Comparison of ENCODE assay signal across 8 cellular contexts in genomic region chr6:37314803-37315515, GRCh38. TPM values are rescaled to one million over a fixed set of nuclear protein-coding genes. Genes with fewer than 3 reads are reported as not detected.
A peak's percentile ranks its signal among the peaks of the same experiment; 100 is the strongest.
DNase-seq lines count a peak whose midpoint lies in the region; ATAC-seq, FAIRE-seq and TF ChIP-seq lines count a peak whose summit lies in the region.

No MANE protein-coding gene starts in this region.

- H4K20me1 ChIP-seq in HepG2 (ENCODE audit: insufficient read depth, low read length) = no peaks in the 10 kb centered on the region

- H2AFZ ChIP-seq in HepG2 (ENCODE audit: low read length) = no peak overlapping the region

- ATAC-seq in HG02678 (IDR thresholded peaks at IDR 0.05; ENCODE audit: unreplicated experiment) = peak; percentile 49
- ATAC-seq in Panc1 = 0 out of 2 replicates have a peak, but pooled peaks have one; percentile 74
- ATAC-seq in HepG2 = peak; percentile 91

- no peak for TF ChIP-seq EP300 in HepG2 (IDR thresholded peaks at IDR 0.05; ENCODE audit: low read depth in 2 of 2, low read length in 2 of 2)
- TF ChIP-seq EP300 in HepG2 (CRISPR knock-in tag; IDR thresholded peaks at IDR 0.05; ENCODE audit: borderline replicate concordance) = no peak

- H3K4me2 ChIP-seq in HepG2 (ENCODE audit: low read depth, low read length) = no peak overlapping the region

- H3K79me2 ChIP-seq in HepG2 (ENCODE audit: insufficient read depth, low read length) = no peaks in the 10 kb centered on the region

- BruUV-seq in Panc1 (replicated peaks; lab: Mats Ljungman, UMichigan) = no TSS peak
- no TSS peak for BruUV-seq in HepG2 (replicated peaks; lab: Mats Ljungman, UMichigan)

- CTCF ChIA-PET in Panc1 (lab: Charles Lee) = no interaction called here
- CTCF ChIA-PET in HepG2 (lab: Yijun Ruan, JAX; ENCODE audit: low intra/inter-chr PET ratio, low total read pairs) = interaction anchor here (1.0 to 1.6 kb wide), 2 partner anchors 11 to 296 kb away, joined by 3 to 7 read pairs; no protein-coding TSS in a partner anchor

- H3K27ac ChIP-seq in Panc1 (ENCODE audit: low read length) (no peak overlapping the region), HepG2 (ENCODE audit: extremely low read length, insufficient read depth, low read length) (no peak overlapping the region)

- H3K9me3 ChIP-seq in Panc1 (ENCODE audit: control insufficient read depth, insufficient read depth, low read depth, low read length) = no peaks in the 10 kb centered on the region
- H3K9me3 ChIP-seq in HepG2 (ENCODE audit: low read length) = no peaks in the 10 kb centered on the region

- H3K4me3 ChIP-seq in Panc1 (ENCODE audit: low read depth in 2 of 2, low read length in 2 of 2) (no peak overlapping the region), astrocyte of the spinal cord (ENCODE audit: low read depth, low read length) (no peak overlapping the region), HepG2 (replicated peaks in 1 of 3; ENCODE audit: insufficient read depth in 1 of 3, low read depth in 2 of 3, low read length in 3 of 3) (no peak overlapping the region)

- in situ Hi-C loops in Panc1 (cut with HindIII; ENCODE audit: low pct_unique_long_range_greater_than_20kb, low sequenced_read_pairs) = no loop called here
- in situ Hi-C loops in astrocyte of the spinal cord (cut with HindIII; ENCODE audit: low sequenced_read_pairs) = no loop called here
- in situ Hi-C loops in HepG2 (cut with HindIII; ENCODE audit: extremely low pct_ligation_motif_present, low pct_unique_long_range_greater_than_20kb) = no loop called here

- DNase-seq in CD1c-positive myeloid dendritic cell (ENCODE audit: extremely low spot score) (peak; percentile 11), Panc1 (ENCODE audit: low read depth, low spot score) (no peak), astrocyte of the spinal cord (ENCODE audit: low read depth, low spot score) (peak; percentile 27), HepG2 (ENCODE audit: low spot score) (peak; percentile 48), urothelium cell line (ENCODE audit: low spot score) (peak; percentile 51), putamen (ENCODE audit: low spot score) (no peak), mesenteric fat pad (ENCODE audit: low spot score) (no peak)

- TF ChIP-seq CTCF in Panc1 (IDR thresholded peaks at IDR 0.05) = peak; percentile 79
- TF ChIP-seq CTCF in astrocyte of the spinal cord (IDR thresholded peaks at IDR 0.05; ENCODE audit: low read depth, low read length) = peak; percentile 75
- peak; percentile 76 for TF ChIP-seq CTCF in HepG2 (CRISPR knock-in tag; IDR thresholded peaks at IDR 0.05)

- peak; percentile 74 for FAIRE-seq in HepG2 (lab: Jason Lieb, UNC)
- no peak for FAIRE-seq in urothelium cell line (lab: Jason Lieb, UNC)

- H3K36me3 ChIP-seq in Panc1 (ENCODE audit: control insufficient read depth, insufficient read depth, low read length) = 0 out of 2 replicates have a peak, but pooled peaks cover 3% of the 10 kb centered on the region
- peaks cover 32 to 74% of the 10 kb centered on the region in 2 experiments for H3K36me3 ChIP-seq in HepG2 (replicated peaks in 1 of 2; ENCODE audit: control insufficient read depth in 1 of 2, insufficient read depth in 2 of 2, low read length in 2 of 2)

- 82% methylated on average over 11 of the region's 11 CpGs for WGBS in HepG2 (ENCODE audit: low lambda C conversion rate)

- POLR2A ChIA-PET in Panc1 (lab: Charles Lee) = interaction anchor here (0.6 kb wide), 1 partner anchor 185 kb away, joined by 7 read pairs; no protein-coding TSS in a partner anchor
- POLR2A ChIA-PET in HepG2 (lab: Yijun Ruan, JAX) = no interaction called here

- 0 out of 2 replicates have a peak, but pooled peaks have one; percentile 30 for TF ChIP-seq RAD21 in HepG2 (CRISPR knock-in tag; IDR thresholded peaks at IDR 0.05)

- TF ChIP-seq POLR2A in HepG2 (IDR thresholded peaks at IDR 0.05; ENCODE audit: insufficient read depth in 1 of 2, low read depth in 2 of 2, low read length in 2 of 2) = no peak

- H3K9ac ChIP-seq in HepG2 (ENCODE audit: insufficient read depth, low read depth, low read length) = no peak overlapping the region

- no peaks in the 10 kb centered on the region for H3K27me3 ChIP-seq in Panc1 (ENCODE audit: control insufficient read depth, insufficient read depth, low read length)
- H3K27me3 ChIP-seq in HepG2 (ENCODE audit: control insufficient read depth in 1 of 2, insufficient read depth in 2 of 2, low read length in 2 of 2) = no peaks in the 10 kb centered on the region

- no peaks in the 10 kb centered on the region for H3K4me1 ChIP-seq in Panc1 (ENCODE audit: control insufficient read depth, insufficient read depth, low read length)
- no peaks in the 10 kb centered on the region for H3K4me1 ChIP-seq in HepG2 (ENCODE audit: insufficient read depth, low read length)

- intact Hi-C loops in Panc1 (cut with micrococcal nuclease; ENCODE audit: unreplicated experiment) (no loop called here), HepG2 (cut with micrococcal nuclease; ENCODE audit: unreplicated experiment) (loop anchor here (2.0 kb wide), 1 partner anchor 56 kb away; the partner anchor contains the start of gene TMEM217)

RNA-seq across cellular contexts. Expression of gene RNF8, which starts 38.8 kb away (rescaled TPM):
- total RNA-seq in Panc1 (2021; ENCODE audit: unreplicated experiment) (21.1 TPM), HepG2 (2016; rRNA removed; fragmentation: Illumina TruSeq; extraction: Trizol) (47.6 and 65.7 TPM in 2 replicates), mesenteric fat pad (11.3 TPM)
- 14.9 TPM for polyA plus RNA-seq in Panc1 (2012; ENCODE audit: insufficient read length)
- 16.8 and 18.5 TPM in 2 replicates for total RNA-seq in HepG2 (2016; cell fraction: cytosol; rRNA removed; fragmentation: Illumina TruSeq; extraction: Trizol; ENCODE audit: low read depth)
- 50.2 and 62.5 TPM in 2 replicates for total RNA-seq in HepG2 (2016; cell fraction: insoluble cytoplasmic fraction; rRNA removed; fragmentation: Illumina TruSeq; extraction: Trizol)
- 49.0 and 52.6 TPM in 2 replicates for total RNA-seq in HepG2 (2016; cell fraction: membrane; rRNA removed; fragmentation: Illumina TruSeq; extraction: Trizol)
- 23.5 and 26.1 TPM in 2 replicates for total RNA-seq in HepG2 (2016; cell fraction: nucleus; rRNA removed; fragmentation: Illumina TruSeq; extraction: Trizol)
- 18.1 and 21.8 TPM in 2 replicates for polyA plus RNA-seq in HepG2 (2011; rRNA removed)
- 14.6 and 17.3 TPM in 2 replicates for polyA plus RNA-seq in HepG2 (2011; cell fraction: cytosol; rRNA removed)
- polyA plus RNA-seq in HepG2 (2011; cell fraction: nucleus; rRNA removed) = 9.4 and 14.3 TPM in 2 replicates
- polyA plus RNA-seq in HepG2 (2012) = 24.3 and 28.0 TPM in 2 replicates
- 17.6 and 20.1 TPM in 2 replicates for polyA plus RNA-seq in HepG2 (2016; cell fraction: cytosol; fragmentation: Illumina TruSeq; extraction: Trizol; ENCODE audit: low read depth)
- polyA plus RNA-seq in HepG2 (2016; cell fraction: insoluble cytoplasmic fraction; fragmentation: Illumina TruSeq; extraction: Trizol; ENCODE audit: low read depth) = 63.7 and 63.8 TPM in 2 replicates
- polyA plus RNA-seq in HepG2 (2016; cell fraction: membrane; fragmentation: Illumina TruSeq; extraction: Trizol; ENCODE audit: low read depth) = 35.4 and 37.9 TPM in 2 replicates
- 31.4 and 32.1 TPM in 2 replicates for polyA plus RNA-seq in HepG2 (2016; cell fraction: nucleus; fragmentation: Illumina TruSeq; extraction: Trizol; ENCODE audit: insufficient read depth, low read depth)
- 3.9 and 9.7 TPM in 2 replicates for polyA minus RNA-seq in HepG2 (2011; rRNA and poly(A)+ RNA removed; ENCODE audit: low replicate concordance)
- polyA minus RNA-seq in HepG2 (2011; cell fraction: cytosol; rRNA and poly(A)+ RNA removed) = 11.1 and 11.7 TPM in 2 replicates
- polyA minus RNA-seq in HepG2 (2011; cell fraction: nucleus; rRNA and poly(A)+ RNA removed) = 15.8 and 22.9 TPM in 2 replicates

RNA-seq across cellular contexts. Expression of gene TMEM217, which starts 57.0 kb away (rescaled TPM):
- total RNA-seq in Panc1 (2021; ENCODE audit: unreplicated experiment) = 4.0 TPM
- polyA plus RNA-seq in Panc1 (2012; ENCODE audit: insufficient read length) = 1.4 TPM
- total RNA-seq in HepG2 (2016; rRNA removed; fragmentation: Illumina TruSeq; extraction: Trizol) = 1.6 and 3.4 TPM in 2 replicates
- total RNA-seq in HepG2 (2016; cell fraction: cytosol; rRNA removed; fragmentation: Illumina TruSeq; extraction: Trizol; ENCODE audit: low read depth) = 1.1 and 2.0 TPM in 2 replicates
- total RNA-seq in HepG2 (2016; cell fraction: insoluble cytoplasmic fraction; rRNA removed; fragmentation: Illumina TruSeq; extraction: Trizol) = 1.9 and 2.0 TPM in 2 replicates
- 1.5 and 2.6 TPM in 2 replicates for total RNA-seq in HepG2 (2016; cell fraction: membrane; rRNA removed; fragmentation: Illumina TruSeq; extraction: Trizol)
- 3.4 and 4.3 TPM in 2 replicates for total RNA-seq in HepG2 (2016; cell fraction: nucleus; rRNA removed; fragmentation: Illumina TruSeq; extraction: Trizol)
- polyA plus RNA-seq in HepG2 (2011; rRNA removed) = 1.8 and 2.3 TPM in 2 replicates
- polyA plus RNA-seq in HepG2 (2011; cell fraction: cytosol; rRNA removed) = 1.2 and 1.8 TPM in 2 replicates
- 0.56 and 0.92 TPM in 2 replicates for polyA plus RNA-seq in HepG2 (2011; cell fraction: nucleus; rRNA removed)
- 1.3 and 1.5 TPM in 2 replicates for polyA plus RNA-seq in HepG2 (2012)
- polyA plus RNA-seq in HepG2 (2016; cell fraction: cytosol; fragmentation: Illumina TruSeq; extraction: Trizol; ENCODE audit: low read depth) = 0.25 and 0.40 TPM in 2 replicates
- polyA plus RNA-seq in HepG2 (2016; cell fraction: insoluble cytoplasmic fraction; fragmentation: Illumina TruSeq; extraction: Trizol; ENCODE audit: low read depth) = 2.7 and 3.0 TPM in 2 replicates
- 0.95 and 1.4 TPM in 2 replicates for polyA plus RNA-seq in HepG2 (2016; cell fraction: membrane; fragmentation: Illumina TruSeq; extraction: Trizol; ENCODE audit: low read depth)
- polyA plus RNA-seq in HepG2 (2016; cell fraction: nucleus; fragmentation: Illumina TruSeq; extraction: Trizol; ENCODE audit: insufficient read depth, low read depth) = 2.9 and 4.5 TPM in 2 replicates
- 1.7 and 2.2 TPM in 2 replicates for polyA minus RNA-seq in HepG2 (2011; rRNA and poly(A)+ RNA removed; ENCODE audit: low replicate concordance)
- 0.97 and 2.3 TPM in 2 replicates for polyA minus RNA-seq in HepG2 (2011; cell fraction: cytosol; rRNA and poly(A)+ RNA removed)
- polyA minus RNA-seq in HepG2 (2011; cell fraction: nucleus; rRNA and poly(A)+ RNA removed) = 2.1 and 2.7 TPM in 2 replicates
- total RNA-seq in mesenteric fat pad = 0.51 TPM

RNA-seq across cellular contexts. Expression of gene TBC1D22B, which starts 57.4 kb away (rescaled TPM):
- 13.0 TPM for total RNA-seq in Panc1 (2021; ENCODE audit: unreplicated experiment)
- polyA plus RNA-seq in Panc1 (2012; ENCODE audit: insufficient read length) = 8.0 TPM
- 12.9 and 15.5 TPM in 2 replicates for total RNA-seq in HepG2 (2016; rRNA removed; fragmentation: Illumina TruSeq; extraction: Trizol)
- 5.1 and 5.5 TPM in 2 replicates for total RNA-seq in HepG2 (2016; cell fraction: cytosol; rRNA removed; fragmentation: Illumina TruSeq; extraction: Trizol; ENCODE audit: low read depth)
- total RNA-seq in HepG2 (2016; cell fraction: insoluble cytoplasmic fraction; rRNA removed; fragmentation: Illumina TruSeq; extraction: Trizol) = 12.5 and 13.1 TPM in 2 replicates
- 18.5 and 19.2 TPM in 2 replicates for total RNA-seq in HepG2 (2016; cell fraction: membrane; rRNA removed; fragmentation: Illumina TruSeq; extraction: Trizol)
- total RNA-seq in HepG2 (2016; cell fraction: nucleus; rRNA removed; fragmentation: Illumina TruSeq; extraction: Trizol) = 11.0 and 12.8 TPM in 2 replicates
- 8.4 and 9.7 TPM in 2 replicates for polyA plus RNA-seq in HepG2 (2011; rRNA removed)
- polyA plus RNA-seq in HepG2 (2011; cell fraction: cytosol; rRNA removed) = 9.7 and 10.3 TPM in 2 replicates
- polyA plus RNA-seq in HepG2 (2011; cell fraction: nucleus; rRNA removed) = 10.9 and 11.1 TPM in 2 replicates
- polyA plus RNA-seq in HepG2 (2012) = 10.9 and 11.4 TPM in 2 replicates
- polyA plus RNA-seq in HepG2 (2016; cell fraction: cytosol; fragmentation: Illumina TruSeq; extraction: Trizol; ENCODE audit: low read depth) = 4.7 and 5.3 TPM in 2 replicates
- polyA plus RNA-seq in HepG2 (2016; cell fraction: insoluble cytoplasmic fraction; fragmentation: Illumina TruSeq; extraction: Trizol; ENCODE audit: low read depth) = 17.4 and 20.4 TPM in 2 replicates
- 15.4 and 16.5 TPM in 2 replicates for polyA plus RNA-seq in HepG2 (2016; cell fraction: membrane; fragmentation: Illumina TruSeq; extraction: Trizol; ENCODE audit: low read depth)
- 20.1 and 21.3 TPM in 2 replicates for polyA plus RNA-seq in HepG2 (2016; cell fraction: nucleus; fragmentation: Illumina TruSeq; extraction: Trizol; ENCODE audit: insufficient read depth, low read depth)
- 5.2 and 8.5 TPM in 2 replicates for polyA minus RNA-seq in HepG2 (2011; rRNA and poly(A)+ RNA removed; ENCODE audit: low replicate concordance)
- polyA minus RNA-seq in HepG2 (2011; cell fraction: cytosol; rRNA and poly(A)+ RNA removed) = 4.5 and 5.4 TPM in 2 replicates
- 10.0 and 11.3 TPM in 2 replicates for polyA minus RNA-seq in HepG2 (2011; cell fraction: nucleus; rRNA and poly(A)+ RNA removed)
- 8.7 TPM for total RNA-seq in mesenteric fat pad

Comparison
In these comparisons a context has a peak if more than half of its experiments do, and no peak if none do; other contexts are left out.
1. DNase-seq: peak in CD1c-positive myeloid dendritic cell (single experiment), astrocyte of the spinal cord (single experiment), HepG2 (single experiment) and urothelium cell line (single experiment); none in Panc1 (single experiment), putamen (single experiment) and mesenteric fat pad (single experiment).
2. Peak in every context shown above with its lines, with median percentiles within 50 percentile points of each other: ATAC-seq and CTCF ChIP-seq.